ENCODE assay signal across 8 cellular contexts in genomic region chr20:62805711-62806382, GRCh38. TPM values are rescaled to one million over a fixed set of nuclear protein-coding genes. Genes with fewer than 3 reads are reported as not detected.
DNase-seq lines count a peak whose midpoint lies in the region; ATAC-seq, FAIRE-seq and TF ChIP-seq lines count a peak whose summit lies in the region.

No MANE protein-coding gene starts in this region.

- CTCF ChIA-PET in PC-3 (lab: Charles Lee) = no interaction called here
- CTCF ChIA-PET in endothelial cell of umbilical vein (lab: Charles Lee) = interaction anchor here (0.6 to 2.2 kb wide), 4 partner anchors 9 to 189 kb away, joined by 3 to 7 read pairs (median 3); partner anchors contain the start of gene MRGBP

- no peaks in the 10 kb centered on the region for H3F3A ChIP-seq in PC-3 (ENCODE audit: low read length, unreplicated experiment)

- POLR2A ChIA-PET in PC-3 (lab: Charles Lee; ENCODE audit: unreplicated experiment) = interaction anchor here (0.6 to 0.9 kb wide), 2 partner anchors 9 to 177 kb away, joined by 3 read pairs; partner anchors contain the start of gene MRGBP
- POLR2A ChIA-PET in endothelial cell of umbilical vein (lab: Charles Lee) = no interaction called here

- H3K9ac ChIP-seq in DND-41 (ENCODE audit: low read depth, low read length) (peak overlapping the region; percentile 85), PC-3 (ENCODE audit: low read length) (peak overlapping the region; percentile 95), endothelial cell of umbilical vein (replicated peaks; ENCODE audit: extremely low read depth, insufficient read depth, low read length) (peak overlapping the region; percentile 21)

- H3K79me2 ChIP-seq in DND-41 (ENCODE audit: insufficient read depth, low read length) (peaks cover 44% of the 10 kb centered on the region), PC-3 (ENCODE audit: low read length) (peaks cover 32% of the 10 kb centered on the region), endothelial cell of umbilical vein (ENCODE audit: control insufficient read depth, insufficient read depth, low read length) (peaks cover 23% of the 10 kb centered on the region)

- H3K27ac ChIP-seq in DND-41 (ENCODE audit: low read length) (peak overlapping the region; percentile 62), PC-3 (ENCODE audit: low read length) (no peak overlapping the region), endothelial cell of umbilical vein (ENCODE audit: insufficient read depth, low read depth, low read length) (no peak overlapping the region)

- no peak overlapping the region for H3K27ac Mint-ChIP-seq in nephron

- TF ChIP-seq CTCF in DND-41 (IDR thresholded peaks at IDR 0.05; ENCODE audit: borderline replicate concordance, extremely low read depth, low read length, poor library complexity, severe bottlenecking) (no peak), PC-3 (conservative IDR thresholded peaks at IDR 0.05; ENCODE audit: low read depth, low read length) (no peak), endothelial cell of umbilical vein (IDR thresholded peaks at IDR 0.05; ENCODE audit: extremely low read depth in 1 of 2, insufficient read depth in 1 of 2, low read depth in 1 of 2, low read length in 2 of 2) (no peak), nephron (IDR thresholded peaks at IDR 0.05; ENCODE audit: unreplicated experiment in 3 of 3) (no peak)

- peaks cover 14% of the 10 kb centered on the region for H3K4me1 Mint-ChIP-seq in nephron

- dilution Hi-C loops in endothelial cell of umbilical vein (cut with MboI; ENCODE audit: extremely low pct_ligation_motif_present, low sequenced_read_pairs) = no loop called here

- H3K27me3 Mint-ChIP-seq in nephron (ENCODE audit: low read depth) = peaks cover 10% of the 10 kb centered on the region

- H3K4me1 ChIP-seq in DND-41 (ENCODE audit: insufficient read depth, low read length) (peaks cover 38% of the 10 kb centered on the region), PC-3 (ENCODE audit: insufficient read depth, low read length) (peaks cover 20% of the 10 kb centered on the region), endothelial cell of umbilical vein (ENCODE audit: control insufficient read depth, extremely low read depth, insufficient read depth, low read length) (peaks cover 11% of the 10 kb centered on the region)

- H3K4me2 ChIP-seq in DND-41 (ENCODE audit: insufficient read depth, low read length) (peak overlapping the region; percentile 97), PC-3 (ENCODE audit: low read length) (peak overlapping the region; percentile 99), endothelial cell of umbilical vein (ENCODE audit: insufficient read depth, low read length) (peak overlapping the region; percentile 16)

- ATAC-seq in DND-41 (ENCODE audit: insufficient read depth, low read depth) (no peak; the same call in 2 of the 3 replicates), PC-3 (peak; percentile 36), GM18873 (IDR thresholded peaks at IDR 0.05; ENCODE audit: low FRiP score, unreplicated experiment) (no peak)

- H3K9me3 ChIP-seq in DND-41 (ENCODE audit: insufficient read depth, low read length, severe bottlenecking) (no peaks in the 10 kb centered on the region), PC-3 (ENCODE audit: low read length) (no peaks in the 10 kb centered on the region), endothelial cell of umbilical vein (replicated peaks; ENCODE audit: control insufficient read depth, insufficient read depth, low read length) (no peaks in the 10 kb centered on the region)

- peaks cover 52% of the 10 kb centered on the region for H4K20me1 ChIP-seq in DND-41 (ENCODE audit: insufficient read depth, low read length)
- H4K20me1 ChIP-seq in PC-3 (ENCODE audit: low read length) = peaks cover 14% of the 10 kb centered on the region
- no peaks in the 10 kb centered on the region for H4K20me1 ChIP-seq in endothelial cell of umbilical vein (replicated peaks; ENCODE audit: control insufficient read depth, extremely low read depth, insufficient read depth, low read length)

- no TSS peak for BruUV-seq in PC-3 (replicated peaks; lab: Mats Ljungman, UMichigan)
- BruUV-seq in endothelial cell of umbilical vein (replicated peaks; lab: Mats Ljungman, UMichigan) = no TSS peak

- H3K9me3 Mint-ChIP-seq in nephron = no peaks in the 10 kb centered on the region

- H3K27me3 ChIP-seq in DND-41 (ENCODE audit: insufficient read depth, low read length, poor library complexity) = no peaks in the 10 kb centered on the region
- H3K27me3 ChIP-seq in PC-3 (ENCODE audit: low read length) = no peaks in the 10 kb centered on the region
- no peaks in the 10 kb centered on the region for H3K27me3 ChIP-seq in endothelial cell of umbilical vein (ENCODE audit: control insufficient read depth in 2 of 2, insufficient read depth in 2 of 2, low read length in 2 of 2)

- intact Hi-C loops in PC-3 (cut with micrococcal nuclease) = no loop called here
- intact Hi-C loops in endothelial cell of umbilical vein (cut with micrococcal nuclease) = loop anchor here (5.0 to 10.0 kb wide), 2 partner anchors 304 to 421 kb away; partner anchors contain the start of gene RPS21

- TF ChIP-seq POLR2A in endothelial cell of umbilical vein (IDR thresholded peaks at IDR 0.05; ENCODE audit: low read depth, low read length) (no peak), GM12892 (IDR thresholded peaks at IDR 0.05; ENCODE audit: low read depth, low read length) (no peak)

- H3K9me2 ChIP-seq in PC-3 (replicated peaks; ENCODE audit: low read length) = no peaks in the 10 kb centered on the region

- no peak for DNase-seq in DND-41
- no peak for DNase-seq in PC-3
- no peak for DNase-seq in endothelial cell of umbilical vein (ENCODE audit: low read depth, low spot score)
- DNase-seq in activated CD4-positive, alpha-beta T cell treated with anti-CD3 and anti-CD28 coated beads, Interleukin-2, amount 50 U/mL, for 48 hours = no peak
- no peak for DNase-seq in cerebellum (ENCODE audit: low spot score)
- DNase-seq in GM12892 (ENCODE audit: insufficient read length) = no peak

- H3K4me3 Mint-ChIP-seq in nephron = peak overlapping the region; percentile 79 to 83 (median 81)

- H3K9me1 ChIP-seq in endothelial cell of umbilical vein (replicated peaks; ENCODE audit: control insufficient read depth, extremely low read depth, insufficient read depth, low read length) = no peaks in the 10 kb centered on the region

- H3K36me3 ChIP-seq in DND-41 (ENCODE audit: insufficient read depth, low read length) = peaks cover 62% of the 10 kb centered on the region
- H3K36me3 ChIP-seq in PC-3 (ENCODE audit: low read depth, low read length) = peaks cover 25% of the 10 kb centered on the region
- H3K36me3 ChIP-seq in endothelial cell of umbilical vein (ENCODE audit: control insufficient read depth in 2 of 2, extremely low read depth in 1 of 2, insufficient read depth in 2 of 2, low read length in 2 of 2) = peaks cover 9 to 24% of the 10 kb centered on the region in 2 experiments

- H3K4me3 ChIP-seq in DND-41 (ENCODE audit: low read depth in 1 of 2, low read length in 2 of 2) (peak overlapping the region; percentile 88 to 97; a peak in 3 of 4 replicates), PC-3 (ENCODE audit: low read length) (peak overlapping the region; percentile 96), endothelial cell of umbilical vein (replicated peaks in 1 of 3; ENCODE audit: insufficient read depth in 1 of 3, low read depth in 1 of 3, low read length in 3 of 3) (peak overlapping the region; percentile 52 to 96 (median 57))

- H2AFZ ChIP-seq in DND-41 (ENCODE audit: low read depth, low read length) = no peak overlapping the region
- H2AFZ ChIP-seq in PC-3 (ENCODE audit: low read length) = peak overlapping the region; percentile 61; the same call in 1 of the 2 replicates
- H2AFZ ChIP-seq in endothelial cell of umbilical vein (ENCODE audit: low read depth, low read length) = no peak overlapping the region

- H3K36me3 Mint-ChIP-seq in nephron (ENCODE audit: low read depth) = peaks cover 10% of the 10 kb centered on the region

- no peak for FAIRE-seq in endothelial cell of umbilical vein (lab: Jason Lieb, UNC)
- no peak for FAIRE-seq in GM12892 (lab: Jason Lieb, UNC)

RNA-seq across cellular contexts. Expression of gene OGFR, which starts 1.2 kb away (rescaled TPM):
- total RNA-seq in PC-3 (2014; rRNA removed) (78.9 and 112 TPM in 2 replicates), endothelial cell of umbilical vein (35.1 and 44.0 TPM in 2 replicates), cerebellum (12.0 TPM)
- polyA plus RNA-seq in endothelial cell of umbilical vein = 30.4 and 30.8 TPM in 2 replicates
- polyA plus RNA-seq in endothelial cell of umbilical vein (2011; cell fraction: cytosol; rRNA removed) = 30.0 and 36.7 TPM in 2 replicates
- polyA plus RNA-seq in endothelial cell of umbilical vein (2011; cell fraction: nucleus; rRNA removed) = 38.4 and 43.1 TPM in 2 replicates
- 24.5 and 27.1 TPM in 2 replicates for polyA plus RNA-seq in endothelial cell of umbilical vein (2012)
- 18.0 and 22.8 TPM in 2 replicates for polyA minus RNA-seq in endothelial cell of umbilical vein
- 31.2 TPM for polyA minus RNA-seq in endothelial cell of umbilical vein (2011; cell fraction: cytosol; rRNA and poly(A)+ RNA removed)
- polyA minus RNA-seq in endothelial cell of umbilical vein (2011; cell fraction: nucleus; rRNA and poly(A)+ RNA removed) = 5.7 and 10.0 TPM in 2 replicates
- 11.1 TPM for polyA plus RNA-seq in GM12892 (2012; ENCODE audit: missing spikeins)

RNA-seq across cellular contexts. Expression of gene MRGBP, which starts 9.6 kb away (rescaled TPM):
- total RNA-seq in PC-3 (2014; rRNA removed) (48.8 and 56.3 TPM in 2 replicates), endothelial cell of umbilical vein (17.0 and 17.7 TPM in 2 replicates), cerebellum (11.5 TPM)
- polyA plus RNA-seq in endothelial cell of umbilical vein = 17.1 and 18.5 TPM in 2 replicates
- polyA plus RNA-seq in endothelial cell of umbilical vein (2011; cell fraction: cytosol; rRNA removed) = 17.5 and 18.1 TPM in 2 replicates
- 13.0 and 14.4 TPM in 2 replicates for polyA plus RNA-seq in endothelial cell of umbilical vein (2011; cell fraction: nucleus; rRNA removed)
- 16.1 and 16.2 TPM in 2 replicates for polyA plus RNA-seq in endothelial cell of umbilical vein (2012)
- polyA minus RNA-seq in endothelial cell of umbilical vein = 10.6 and 15.1 TPM in 2 replicates
- polyA minus RNA-seq in endothelial cell of umbilical vein (2011; cell fraction: cytosol; rRNA and poly(A)+ RNA removed) = 11.3 TPM
- polyA minus RNA-seq in endothelial cell of umbilical vein (2011; cell fraction: nucleus; rRNA and poly(A)+ RNA removed) = 4.5 and 5.0 TPM in 2 replicates
- 9.6 TPM for polyA plus RNA-seq in GM12892 (2012; ENCODE audit: missing spikeins)

RNA-seq across cellular contexts. Expression of gene COL9A3, which starts 11.0 kb away (rescaled TPM):
- total RNA-seq in PC-3 (2014; rRNA removed) (14.3 and 17.7 TPM in 2 replicates), endothelial cell of umbilical vein (0.60 and 0.76 TPM in 2 replicates), cerebellum (3.8 TPM)
- 0.19 and 0.46 TPM in 2 replicates for polyA plus RNA-seq in endothelial cell of umbilical vein
- 0.23 and 0.32 TPM in 2 replicates for polyA plus RNA-seq in endothelial cell of umbilical vein (2011; cell fraction: cytosol; rRNA removed)
- polyA plus RNA-seq in endothelial cell of umbilical vein (2011; cell fraction: nucleus; rRNA removed) = 1.8 TPM in 2 replicates
- 0.41 and 1.8 TPM in 2 replicates for polyA plus RNA-seq in endothelial cell of umbilical vein (2012)
- polyA minus RNA-seq in endothelial cell of umbilical vein = 0.08 TPM in 1 of 2 replicates, not detected in the other
- 8.6 TPM for polyA minus RNA-seq in endothelial cell of umbilical vein (2011; cell fraction: cytosol; rRNA and poly(A)+ RNA removed)
- not detected in 2 replicates for polyA minus RNA-seq in endothelial cell of umbilical vein (2011; cell fraction: nucleus; rRNA and poly(A)+ RNA removed)
- 0.66 TPM for polyA plus RNA-seq in GM12892 (2012; ENCODE audit: missing spikeins)

RNA-seq across cellular contexts. Expression of gene TCFL5, which starts 55.8 kb away (rescaled TPM):
- total RNA-seq in PC-3 (2014; rRNA removed) (15.8 and 21.7 TPM in 2 replicates), endothelial cell of umbilical vein (9.4 and 11.1 TPM in 2 replicates), cerebellum (9.3 TPM)
- polyA plus RNA-seq in endothelial cell of umbilical vein = 3.0 and 4.4 TPM in 2 replicates
- polyA plus RNA-seq in endothelial cell of umbilical vein (2011; cell fraction: cytosol; rRNA removed) = 5.7 and 6.0 TPM in 2 replicates
- polyA plus RNA-seq in endothelial cell of umbilical vein (2011; cell fraction: nucleus; rRNA removed) = 7.8 and 8.1 TPM in 2 replicates
- polyA plus RNA-seq in endothelial cell of umbilical vein (2012) = 8.1 and 9.7 TPM in 2 replicates
- 4.7 and 4.9 TPM in 2 replicates for polyA minus RNA-seq in endothelial cell of umbilical vein
- polyA minus RNA-seq in endothelial cell of umbilical vein (2011; cell fraction: cytosol; rRNA and poly(A)+ RNA removed) = 10.7 TPM
- polyA minus RNA-seq in endothelial cell of umbilical vein (2011; cell fraction: nucleus; rRNA and poly(A)+ RNA removed) = 1.8 and 2.0 TPM in 2 replicates
- 6.3 TPM for polyA plus RNA-seq in GM12892 (2012; ENCODE audit: missing spikeins)

Comparison
In these comparisons a context has a peak if more than half of its experiments do, and no peak if none do; other contexts are left out.
1. H3K4me2 ChIP-seq: peak in every context shown above with its lines; median percentile 99 in PC-3; 97 in DND-41; 16 in endothelial cell of umbilical vein.
2. H3K9ac ChIP-seq: peak in every context shown above with its lines; median percentile 95 in PC-3; 85 in DND-41; 21 in endothelial cell of umbilical vein.